16 cellular contexts compared by ENCODE assay signal in genomic region chr19:48540110-48540509, GRCh38. TPM values are rescaled to one million over a fixed set of nuclear protein-coding genes. Genes with fewer than 3 reads are reported as not detected.
DNase-seq lines count a peak whose midpoint lies in the region; ATAC-seq, FAIRE-seq and TF ChIP-seq lines count a peak whose summit lies in the region.
"Had no signal": no experiment of that assay in that cellular context is flagged by ENCODE, and none has a peak within 500 bp of the region (broad histone marks: within the 10 kb centered on the region; RNA-seq: fewer than 3 reads in every experiment).

No MANE protein-coding gene starts in this region.

- FAIRE-seq in K562 (lab: Jason Lieb, UNC): no peak
- FAIRE-seq: D721Med, endometrium, frontal cortex had no signal

- no peaks in the 10 kb centered on the region for H3K9me1 ChIP-seq in K562 (ENCODE audit: control insufficient read depth, insufficient read depth, low read length)

- no peak for TF ChIP-seq EP300 in K562 (IDR thresholded peaks at IDR 0.05; ENCODE audit: low read length)

- H3K9me3 ChIP-seq in K562 (replicated peaks; ENCODE audit: control insufficient read depth, insufficient read depth, low read depth, low read length): no peaks in the 10 kb centered on the region
- H3K9me3 ChIP-seq: suprapubic skin had no signal

- no peaks in the 10 kb centered on the region for H3K79me2 ChIP-seq in K562 (ENCODE audit: control insufficient read depth, insufficient read depth, low read length)

- BruUV-seq in K562 (replicated peaks; lab: Mats Ljungman, UMichigan): no TSS peak

- H3K4me2 ChIP-seq in K562 (ENCODE audit: insufficient read depth, low read length): no peak overlapping the region

- peaks cover 2 to 15% of the 10 kb centered on the region in 2 experiments; a peak in 2 of 5 replicates for H3K4me1 ChIP-seq in K562 (replicated peaks in 1 of 2; ENCODE audit: control insufficient read depth in 2 of 2, insufficient read depth in 2 of 2, low read length in 2 of 2)

- DNase-seq in NCI-H510A treated with DMSO at 0.1 percent for 48 hours (lab: John Stamatoyannopoulos, UW) (peak; percentile 55), NCI-H510A (lab: John Stamatoyannopoulos, UW) (no peak), NCI-H2081 treated with DMSO at 0.1 percent for 48 hours (lab: John Stamatoyannopoulos, UW) (peak; percentile 13), K562 (ENCODE audit: extremely low read depth in 1 of 4, low spot score in 3 of 4) (no peak), superior temporal gyrus (ENCODE audit: extremely low spot score) (peak; percentile 12), NAMALWA (ENCODE audit: low spot score) (no peak), NOMO-1 treated with DMSO at 0.1 percent for 48 hours (lab: John Stamatoyannopoulos, UW; ENCODE audit: unreplicated experiment) (no peak)
- DNase-seq: activated effector memory CD4-positive, alpha-beta T cell treated with anti-CD3 and anti-CD28 coated beads, Interleukin-2, amount 50 U/mL, for 16 hours; stimulated activated CD4-positive, alpha-beta T cell treated with anti-CD3 and anti-CD28 coated beads, Interleukin-4, amount 100 ng/mL, for 1 hour; T-helper 17 cell had no signal

- POLR2A ChIA-PET in K562 (lab: Yijun Ruan, JAX): interaction anchor here (0.5 to 1.5 kb wide), 10 partner anchors 12 to 140 kb away, joined by 3 to 6 read pairs (median 4); no protein-coding TSS in a partner anchor

- TF ChIP-seq POLR2A in K562 (conservative IDR thresholded peaks at IDR 0.05): no peak

- CTCF ChIA-PET in K562 (lab: Yijun Ruan, JAX; ENCODE audit: low intra/inter-chr PET ratio): no interaction called here

- intact Hi-C loops in K562 (cut with micrococcal nuclease): no loop called here

- in situ Hi-C loops in K562 (cut with MboI): no loop called here

- no peak overlapping the region for H3K27ac ChIP-seq in K562 (ENCODE audit: extremely low read depth, low read depth, low read length)
- H3K27ac ChIP-seq: suprapubic skin had no signal

- H3K27me3 ChIP-seq in K562 (ENCODE audit: control insufficient read depth in 2 of 2, insufficient read depth in 2 of 2, low read length in 2 of 2): no peaks in the 10 kb centered on the region
- H3K27me3 ChIP-seq: suprapubic skin had no signal

- 28% methylated on average over 7 of the region's 7 CpGs for WGBS in K562 (ENCODE audit: insufficient coverage, low coverage, missing lambda C conversion rate)

- H3K36me3 ChIP-seq in K562 (ENCODE audit: control insufficient read depth, insufficient read depth, low read length): no peaks in the 10 kb centered on the region
- H3K36me3 ChIP-seq: suprapubic skin had no signal

- H3K4me3 ChIP-seq in K562: no peak overlapping the region
- H3K4me3 ChIP-seq: suprapubic skin had no signal

- no peak for TF ChIP-seq CTCF in K562 (IDR thresholded peaks at IDR 0.05 in 2 of 3, conservative IDR thresholded peaks at IDR 0.05 in 1 of 3; ENCODE audit: insufficient read depth in 2 of 3, low read depth in 1 of 3, low read length in 3 of 3)

- TF ChIP-seq RAD21 in K562 (CRISPR knock-in tag; conservative IDR thresholded peaks at IDR 0.05 in 1 of 2, IDR thresholded peaks at IDR 0.05 in 1 of 2): no peak

- H2AFZ ChIP-seq in K562 (ENCODE audit: low read depth, low read length): peak overlapping the region; percentile 70

- ATAC-seq in K562 (peak; percentile 36; the same call in 1 of the 3 replicates), GM21360 (IDR thresholded peaks at IDR 0.05; ENCODE audit: unreplicated experiment) (no peak)
- ATAC-seq: T-helper 17 cell had no signal

- no peaks in the 10 kb centered on the region for H4K20me1 ChIP-seq in K562 (replicated peaks; ENCODE audit: control insufficient read depth, insufficient read depth, low read length)

- peak overlapping the region in 1 of 2 experiments; percentile 77; a peak in 1 of 4 replicates for H3K9ac ChIP-seq in K562 (ENCODE audit: insufficient read depth in 1 of 2, low read depth in 2 of 2, low read length in 2 of 2)

TF ChIP-seq in K562, 482 proteins besides CTCF, POLR2A, EP300 and RAD21 (continues in another document):
- TF ChIP-seq ZNF445 (CRISPR knock-in tag; IDR thresholded peaks at IDR 0.05; ENCODE audit: low read depth) (no peak), RFX7 (CRISPR knock-in tag; IDR thresholded peaks at IDR 0.05) (no peak), HIVEP1 (CRISPR knock-in tag; IDR thresholded peaks at IDR 0.05) (no peak), ZNF449 (CRISPR knock-in tag; IDR thresholded peaks at IDR 0.05) (no peak), PTBP1 (IDR thresholded peaks at IDR 0.05; ENCODE audit: low read depth, low read length) (no peak), SETDB1 (IDR thresholded peaks at IDR 0.05; ENCODE audit: low read length) (no peak), TEAD4 (IDR thresholded peaks at IDR 0.05; ENCODE audit: low read length) (no peak), TEAD4 (CRISPR knock-in tag; IDR thresholded peaks at IDR 0.05; ENCODE audit: borderline replicate concordance) (no peak)

RNA-seq across cellular contexts. Expression of gene SULT2B1, which starts 11.9 kb away (rescaled TPM):
- not detected in 2 replicates for total RNA-seq in K562 (2011; cell fraction: chromatin; rRNA removed; ENCODE audit: low replicate concordance)
- not detected in 2 replicates for total RNA-seq in K562 (2011; cell fraction: nucleolus; rRNA removed)
- total RNA-seq in K562 (2011; cell fraction: nucleoplasm; rRNA removed): 0.37 TPM in 1 of 2 replicates, not detected in the other
- total RNA-seq in K562 (2014; rRNA removed): 0.37 and 0.54 TPM in 2 replicates
- 0.22 TPM in 1 of 2 replicates, not detected in the other for total RNA-seq in K562 (2014; rRNA removed; fragmentation: Illumina TruSeq; extraction: Trizol)
- total RNA-seq in K562 (2015; rRNA removed; fragmentation: Illumina TruSeq; extraction: Trizol): 0.26 TPM in 1 of 2 replicates, not detected in the other
- 0.42 and 0.62 TPM in 2 replicates for total RNA-seq in K562 (2021)
- 0.38 and 0.46 TPM in 2 replicates for polyA plus RNA-seq in K562 (2011; rRNA removed)
- 0.37 and 1.5 TPM in 2 replicates for polyA plus RNA-seq in K562 (2011; cell fraction: cytosol; rRNA removed)
- 0.10 and 0.14 TPM in 2 replicates for polyA plus RNA-seq in K562 (2011; cell fraction: nucleus; rRNA removed)
- polyA plus RNA-seq in K562 (2012): 0.53 and 1.2 TPM in 2 replicates
- polyA plus RNA-seq in K562 (2014; fragmentation: Illumina TruSeq; extraction: Trizol): 0.09 and 0.28 TPM in 2 replicates
- polyA plus RNA-seq in K562 (2014; fragmentation: Nextera tagmentation; extraction: Ambion mirVana): under 1 TPM in 1 of 2 experiments, not detected in 1; 0.14 TPM
- polyA plus RNA-seq in K562 (2014; rRNA removed): 0.11 and 0.32 TPM in 2 replicates
- 0.30 TPM in 1 of 2 replicates, not detected in the other for polyA minus RNA-seq in K562 (2011; rRNA and poly(A)+ RNA removed)
- not detected in 2 replicates for polyA minus RNA-seq in K562 (2011; cell fraction: cytosol; rRNA and poly(A)+ RNA removed)
- polyA minus RNA-seq in K562 (2011; cell fraction: nucleus; rRNA and poly(A)+ RNA removed): not detected in 2 replicates
- total RNA-seq: omental fat pad, T-helper 17 cell had no signal

RNA-seq across cellular contexts. Expression of gene LMTK3, which starts 28.5 kb away (rescaled TPM):
- total RNA-seq in K562 (2011; cell fraction: chromatin; rRNA removed; ENCODE audit: low replicate concordance): 1.5 and 3.5 TPM in 2 replicates
- total RNA-seq in K562 (2011; cell fraction: nucleolus; rRNA removed): 3.8 and 4.1 TPM in 2 replicates
- 1.5 and 2.4 TPM in 2 replicates for total RNA-seq in K562 (2011; cell fraction: nucleoplasm; rRNA removed)
- total RNA-seq in K562 (2014; rRNA removed) (4.9 and 5.1 TPM in 2 replicates), K562 (2014; rRNA removed; fragmentation: Illumina TruSeq; extraction: Trizol) (0.45 and 0.76 TPM in 2 replicates), K562 (2015; rRNA removed; fragmentation: Illumina TruSeq; extraction: Trizol) (2.0 and 2.5 TPM in 2 replicates), K562 (2021) (10.2 and 12.3 TPM in 2 replicates)
- polyA plus RNA-seq in K562 (2011; rRNA removed) (0.35 and 0.66 TPM in 2 replicates), K562 (2014; fragmentation: Illumina TruSeq; extraction: Trizol) (1.1 and 2.1 TPM in 2 replicates), K562 (2014; fragmentation: Nextera tagmentation; extraction: Ambion mirVana) (not detected), K562 (2014; rRNA removed) (2.8 and 3.3 TPM in 2 replicates)
- polyA plus RNA-seq in K562 (2011; cell fraction: cytosol; rRNA removed): 0.53 and 1.7 TPM in 2 replicates
- 1.5 and 2.7 TPM in 2 replicates for polyA plus RNA-seq in K562 (2011; cell fraction: nucleus; rRNA removed)
- 3.7 and 4.7 TPM in 2 replicates for polyA plus RNA-seq in K562 (2012)
- 0.14 and 0.15 TPM in 2 replicates for polyA minus RNA-seq in K562 (2011; rRNA and poly(A)+ RNA removed)
- 2.3 and 3.2 TPM in 2 replicates for polyA minus RNA-seq in K562 (2011; cell fraction: cytosol; rRNA and poly(A)+ RNA removed)
- polyA minus RNA-seq in K562 (2011; cell fraction: nucleus; rRNA and poly(A)+ RNA removed): 1.1 and 1.2 TPM in 2 replicates

Comparison
In these comparisons a context has a peak if more than half of its experiments do, and no peak if none do; other contexts are left out.
1. DNase-seq: peak in NCI-H510A treated with DMSO at 0.1 percent for 48 hours (single experiment), NCI-H2081 treated with DMSO at 0.1 percent for 48 hours (single experiment) and superior temporal gyrus (single experiment); none in NCI-H510A (single experiment), K562 (0 of 4), NAMALWA (single experiment) and NOMO-1 treated with DMSO at 0.1 percent for 48 hours (single experiment).